Comparison of ENCODE assay signal across 25 cellular contexts in genomic region chr3:170211668-170212067, GRCh38.
"Had no signal": no experiment of that assay in that cellular context is flagged by ENCODE, and none has a peak within 500 bp of the region (broad histone marks: within the 10 kb centered on the region; RNA-seq: fewer than 3 reads in every experiment).

No MANE protein-coding gene starts in this region.

- H3K9me3 ChIP-seq: gastrocnemius medialis, neutrophil, stomach, thyroid gland, vagina had no signal

- H3K4me3 ChIP-seq: gastrocnemius medialis, hepatocyte, lung, smooth muscle cell, stomach, thyroid gland, vagina had no signal

- H3K9ac ChIP-seq: parathyroid adenoma had no signal

- DNase-seq: effector CD8-positive, alpha-beta T cell; endodermal cell; foreskin fibroblast; gastrocnemius medialis; head of caudate nucleus; kidney; stimulated activated CD4-positive, alpha-beta T cell treated with anti-CD3 and anti-CD28 coated beads, Interleukin-12 subunit alpha, Interleukin-12 subunit beta, amount 100 ng/mL, for 4 hours; stimulated activated CD4-positive, alpha-beta T cell treated with anti-CD3 and anti-CD28 coated beads, Interleukin-1b, Interleukin-23, amount 100 ng/mL, for 48 hours; stimulated activated CD4-positive, alpha-beta T cell treated with anti-CD3 and anti-CD28 coated beads, Interleukin-4, amount 100 ng/mL, for 1 hour; stimulated activated CD8-positive, alpha-beta memory T cell treated with anti-CD3 and anti-CD28 coated beads, Interleukin-4, amount 100 ng/mL, for 48 hours; stimulated activated naive CD4-positive, alpha-beta T cell treated with Interleukin-2 at 50 U/mL for 16 hours; stomach; thyroid gland; trophoblast cell had no signal

- H3K27ac ChIP-seq: epithelial cell of prostate, gastrocnemius medialis, hepatocyte, neutrophil, parathyroid adenoma, stomach, thyroid gland, vagina had no signal

- H2AFZ ChIP-seq: hepatocyte, parathyroid adenoma had no signal

- H3K36me3 ChIP-seq: gastrocnemius medialis, neutrophil, stomach, thyroid gland, vagina had no signal

- H3K4me1 ChIP-seq: gastrocnemius medialis, parathyroid adenoma, stomach, thyroid gland, vagina had no signal

- H3K27me3 ChIP-seq: gastrocnemius medialis, hepatocyte, neutrophil, stomach, thyroid gland, vagina had no signal

- H3K79me2 ChIP-seq: hepatocyte, parathyroid adenoma had no signal

- ATAC-seq: esophagus mucosa; gastrocnemius medialis; left lobe of liver; natural killer cell treated with Interleukin-12 subunit alpha and Interleukin-12 subunit beta and Interleukin-15 and Interleukin-18, amount 100 ng/mL, for 72 hours; sciatic nerve had no signal

- H3K4me2 ChIP-seq: hepatocyte, smooth muscle cell had no signal
